1 cellular context compared by ENCODE assay signal in the genomic region with DNA sequence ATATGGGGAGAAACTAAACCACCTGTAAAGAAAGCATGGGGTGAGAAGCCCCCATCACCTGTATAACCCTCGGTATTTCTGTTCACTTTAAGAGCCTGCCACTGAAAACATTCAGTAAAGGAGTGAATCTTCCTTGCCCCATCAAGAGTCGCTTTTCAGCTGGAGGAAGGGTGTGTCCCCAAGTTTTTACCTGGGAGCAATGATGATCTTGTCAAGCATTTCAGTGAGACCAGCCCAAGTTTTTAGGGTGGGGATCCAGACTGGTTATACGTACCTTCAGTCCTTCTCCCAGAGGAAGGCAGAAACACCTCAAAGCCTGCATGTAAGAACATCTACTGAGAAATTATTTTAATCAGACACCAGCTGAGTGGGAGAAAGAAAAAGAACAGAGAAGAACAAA.
TF ChIP-seq lines count a peak whose summit lies in the region.

A gene (plus strand): TSS at position 301 of the 400 bp plus-strand sequence. CDS start 141 bp downstream, outside the sequence.

TF ChIP-seq in GM23338, 12 proteins besides CTCF, POLR2A, EP300 and RAD21 (continued from another document):
- TF ChIP-seq, protein P1, sequence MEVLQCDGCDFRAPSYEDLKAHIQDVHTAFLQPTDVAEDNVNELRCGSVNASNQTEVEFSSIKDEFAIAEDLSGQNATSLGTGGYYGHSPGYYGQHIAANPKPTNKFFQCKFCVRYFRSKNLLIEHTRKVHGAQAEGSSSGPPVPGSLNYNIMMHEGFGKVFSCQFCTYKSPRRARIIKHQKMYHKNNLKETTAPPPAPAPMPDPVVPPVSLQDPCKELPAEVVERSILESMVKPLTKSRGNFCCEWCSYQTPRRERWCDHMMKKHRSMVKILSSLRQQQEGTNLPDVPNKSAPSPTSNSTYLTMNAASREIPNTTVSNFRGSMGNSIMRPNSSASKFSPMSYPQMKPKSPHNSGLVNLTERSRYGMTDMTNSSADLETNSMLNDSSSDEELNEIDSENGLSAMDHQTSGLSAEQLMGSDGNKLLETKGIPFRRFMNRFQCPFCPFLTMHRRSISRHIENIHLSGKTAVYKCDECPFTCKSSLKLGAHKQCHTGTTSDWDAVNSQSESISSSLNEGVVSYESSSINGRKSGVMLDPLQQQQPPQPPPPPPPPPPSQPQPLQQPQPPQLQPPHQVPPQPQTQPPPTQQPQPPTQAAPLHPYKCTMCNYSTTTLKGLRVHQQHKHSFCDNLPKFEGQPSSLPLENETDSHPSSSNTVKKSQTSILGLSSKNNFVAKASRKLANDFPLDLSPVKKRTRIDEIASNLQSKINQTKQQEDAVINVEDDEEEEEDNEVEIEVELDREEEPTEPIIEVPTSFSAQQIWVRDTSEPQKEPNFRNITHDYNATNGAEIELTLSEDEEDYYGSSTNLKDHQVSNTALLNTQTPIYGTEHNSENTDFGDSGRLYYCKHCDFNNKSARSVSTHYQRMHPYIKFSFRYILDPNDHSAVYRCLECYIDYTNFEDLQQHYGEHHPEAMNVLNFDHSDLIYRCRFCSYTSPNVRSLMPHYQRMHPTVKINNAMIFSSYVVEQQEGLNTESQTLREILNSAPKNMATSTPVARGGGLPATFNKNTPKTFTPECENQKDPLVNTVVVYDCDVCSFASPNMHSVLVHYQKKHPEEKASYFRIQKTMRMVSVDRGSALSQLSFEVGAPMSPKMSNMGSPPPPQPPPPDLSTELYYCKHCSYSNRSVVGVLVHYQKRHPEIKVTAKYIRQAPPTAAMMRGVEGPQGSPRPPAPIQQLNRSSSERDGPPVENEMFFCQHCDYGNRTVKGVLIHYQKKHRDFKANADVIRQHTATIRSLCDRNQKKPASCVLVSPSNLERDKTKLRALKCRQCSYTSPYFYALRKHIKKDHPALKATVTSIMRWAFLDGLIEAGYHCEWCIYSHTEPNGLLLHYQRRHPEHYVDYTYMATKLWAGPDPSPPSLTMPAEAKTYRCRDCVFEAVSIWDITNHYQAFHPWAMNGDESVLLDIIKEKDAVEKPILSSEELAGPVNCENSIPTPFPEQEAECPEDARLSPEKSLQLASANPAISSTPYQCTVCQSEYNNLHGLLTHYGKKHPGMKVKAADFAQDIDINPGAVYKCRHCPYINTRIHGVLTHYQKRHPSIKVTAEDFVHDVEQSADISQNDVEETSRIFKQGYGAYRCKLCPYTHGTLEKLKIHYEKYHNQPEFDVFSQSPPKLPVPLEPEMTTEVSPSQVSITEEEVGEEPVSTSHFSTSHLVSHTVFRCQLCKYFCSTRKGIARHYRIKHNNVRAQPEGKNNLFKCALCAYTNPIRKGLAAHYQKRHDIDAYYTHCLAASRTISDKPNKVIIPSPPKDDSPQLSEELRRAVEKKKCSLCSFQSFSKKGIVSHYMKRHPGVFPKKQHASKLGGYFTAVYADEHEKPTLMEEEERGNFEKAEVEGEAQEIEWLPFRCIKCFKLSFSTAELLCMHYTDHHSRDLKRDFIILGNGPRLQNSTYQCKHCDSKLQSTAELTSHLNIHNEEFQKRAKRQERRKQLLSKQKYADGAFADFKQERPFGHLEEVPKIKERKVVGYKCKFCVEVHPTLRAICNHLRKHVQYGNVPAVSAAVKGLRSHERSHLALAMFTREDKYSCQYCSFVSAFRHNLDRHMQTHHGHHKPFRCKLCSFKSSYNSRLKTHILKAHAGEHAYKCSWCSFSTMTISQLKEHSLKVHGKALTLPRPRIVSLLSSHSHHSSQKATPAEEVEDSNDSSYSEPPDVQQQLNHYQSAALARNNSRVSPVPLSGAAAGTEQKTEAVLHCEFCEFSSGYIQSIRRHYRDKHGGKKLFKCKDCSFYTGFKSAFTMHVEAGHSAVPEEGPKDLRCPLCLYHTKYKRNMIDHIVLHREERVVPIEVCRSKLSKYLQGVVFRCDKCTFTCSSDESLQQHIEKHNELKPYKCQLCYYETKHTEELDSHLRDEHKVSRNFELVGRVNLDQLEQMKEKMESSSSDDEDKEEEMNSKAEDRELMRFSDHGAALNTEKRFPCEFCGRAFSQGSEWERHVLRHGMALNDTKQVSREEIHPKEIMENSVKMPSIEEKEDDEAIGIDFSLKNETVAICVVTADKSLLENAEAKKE (CRISPR knock-in tag; IDR thresholded peaks at IDR 0.05) = no peak
TF ChIP-seq in GM23338: peak in this region for 0.
